ENCODE assay signal across 8 cellular contexts in genomic region chr9:93095205-93096130, GRCh38. TPM values are rescaled to one million over a fixed set of nuclear protein-coding genes. Genes with fewer than 3 reads are reported as not detected.
DNase-seq lines count a peak whose midpoint lies in the region; ATAC-seq and TF ChIP-seq lines count a peak whose summit lies in the region.

No MANE protein-coding gene starts in this region.

- peak overlapping the region; percentile 95 for H3K27ac Mint-ChIP-seq in activated T-cell treated with anti-CD3 and anti-CD28 coated beads, Interleukin-2, amount 50 U/mL, for 72 hours

- no peaks in the 10 kb centered on the region; the same call in 1 of the 2 replicates for H3K36me3 ChIP-seq in DND-41 (ENCODE audit: insufficient read depth, low read length)
- H3K36me3 ChIP-seq in KOPT-K1 (ENCODE audit: insufficient read depth, low read length) = no peaks in the 10 kb centered on the region
- peaks cover 4% of the 10 kb centered on the region; the same call in 1 of the 2 replicates for H3K36me3 ChIP-seq in Panc1 (ENCODE audit: control insufficient read depth, insufficient read depth, low read length)
- no peaks in the 10 kb centered on the region for H3K36me3 ChIP-seq in esophagus squamous epithelium

- 0 to 36% methylated on average over 1 to 7 of the region's 95 CpGs for WGBS in esophagus squamous epithelium, 2 donors

- peaks cover 5% of the 10 kb centered on the region in 2 donors for H3K9me3 Mint-ChIP-seq in activated T-cell treated with anti-CD3 and anti-CD28 coated beads, Interleukin-2, amount 50 U/mL, for 72 hours

- H3K27me3 ChIP-seq in DND-41 (ENCODE audit: insufficient read depth, low read length, poor library complexity) (no peaks in the 10 kb centered on the region), Panc1 (ENCODE audit: control insufficient read depth, insufficient read depth, low read length) (no peaks in the 10 kb centered on the region), esophagus squamous epithelium (no peaks in the 10 kb centered on the region)

- peak overlapping the region; percentile 69 for H3K4me2 ChIP-seq in DND-41 (ENCODE audit: insufficient read depth, low read length)

- H3K4me1 ChIP-seq in DND-41 (ENCODE audit: insufficient read depth, low read length) = peaks cover 33% of the 10 kb centered on the region
- peaks cover 26% of the 10 kb centered on the region for H3K4me1 ChIP-seq in Panc1 (ENCODE audit: control insufficient read depth, insufficient read depth, low read length)
- peaks cover 37 to 66% (median 42%) of the 10 kb centered on the region in 3 donors for H3K4me1 ChIP-seq in esophagus squamous epithelium

- peak overlapping the region; percentile 82 for H3K27ac ChIP-seq in DND-41 (ENCODE audit: low read length)
- H3K27ac ChIP-seq in KOPT-K1 (ENCODE audit: low read depth, low read length, poor library complexity, severe bottlenecking) = peak overlapping the region; percentile 99
- peak overlapping the region; percentile 90 for H3K27ac ChIP-seq in Panc1 (ENCODE audit: low read length)
- peak overlapping the region; percentile 93 to 99 (median 97) for H3K27ac ChIP-seq in esophagus squamous epithelium

- peaks cover 10 to 11% of the 10 kb centered on the region in 2 donors for H3K36me3 Mint-ChIP-seq in activated T-cell treated with anti-CD3 and anti-CD28 coated beads, Interleukin-2, amount 50 U/mL, for 72 hours (ENCODE audit: insufficient read depth in 2 of 2)

- TF ChIP-seq CTCF in DND-41 (IDR thresholded peaks at IDR 0.05; ENCODE audit: borderline replicate concordance, extremely low read depth, low read length, poor library complexity, severe bottlenecking) (no peak), Panc1 (IDR thresholded peaks at IDR 0.05) (no peak), esophagus squamous epithelium (IDR thresholded peaks at IDR 0.05) (no peak)

- peak overlapping the region; percentile 55; the same call in 1 of the 2 replicates for H2AFZ ChIP-seq in DND-41 (ENCODE audit: low read depth, low read length)

- peak overlapping the region; percentile 78 for H3K9ac ChIP-seq in DND-41 (ENCODE audit: low read depth, low read length)

- peak; percentile 100 for DNase-seq in DND-41
- peak; percentile 71 for DNase-seq in Panc1 (ENCODE audit: low read depth, low spot score)
- peak; percentile 100 for DNase-seq in activated T-cell treated with anti-CD3 and anti-CD28 coated beads, Interleukin-2, amount 50 U/mL, for 72 hours
- peak; percentile 97 for DNase-seq in esophagus squamous epithelium (lab: John Stamatoyannopoulos, UW)
- peak; percentile 99 for DNase-seq in myocyte (ENCODE audit: low read depth)
- DNase-seq in stimulated activated CD8-positive, alpha-beta memory T cell treated with anti-CD3 and anti-CD28 coated beads, Interleukin-7, amount 100 ng/mL, for 24 hours (ENCODE audit: low read depth) = peak; percentile 100

- peak overlapping the region; percentile 90 to 94 for H3K4me3 Mint-ChIP-seq in activated T-cell treated with anti-CD3 and anti-CD28 coated beads, Interleukin-2, amount 50 U/mL, for 72 hours

- ATAC-seq in DND-41 (ENCODE audit: insufficient read depth, low read depth) (peak; percentile 89), GM21825 (IDR thresholded peaks at IDR 0.05; ENCODE audit: unreplicated experiment) (peak; percentile 55), Panc1 (peak; percentile 87)
- ATAC-seq in activated T-cell treated with anti-CD3 and anti-CD28 coated beads, Interleukin-2, amount 50 U/mL, for 72 hours (replicated peaks in 1 of 2) = peak; percentile 72 to 73

- TF ChIP-seq POLR2A in esophagus squamous epithelium (IDR thresholded peaks at IDR 0.05) = peak in 2 of 4 donors; percentile 81 to 87

- intact Hi-C loops in Panc1 (cut with micrococcal nuclease; ENCODE audit: unreplicated experiment) (loop anchor here (10.0 kb wide), 1 partner anchor 91 kb away; no protein-coding TSS in a partner anchor), esophagus squamous epithelium (cut with DNase I) (no loop called here)

- H3K4me1 Mint-ChIP-seq in activated T-cell treated with anti-CD3 and anti-CD28 coated beads, Interleukin-2, amount 50 U/mL, for 72 hours (ENCODE audit: low read depth) = peaks cover 74% of the 10 kb centered on the region

- H3K27me3 Mint-ChIP-seq in activated T-cell treated with anti-CD3 and anti-CD28 coated beads, Interleukin-2, amount 50 U/mL, for 72 hours (ENCODE audit: low read depth) = no peaks in the 10 kb centered on the region

- no peaks in the 10 kb centered on the region for H4K20me1 ChIP-seq in DND-41 (ENCODE audit: insufficient read depth, low read length)

- CTCF ChIA-PET in Panc1 (lab: Charles Lee) = no interaction called here

- in situ Hi-C loops in Panc1 (cut with HindIII; ENCODE audit: low pct_unique_long_range_greater_than_20kb, low sequenced_read_pairs) = no loop called here

- H3K79me2 ChIP-seq in DND-41 (ENCODE audit: insufficient read depth, low read length) = peaks cover 18% of the 10 kb centered on the region

- H3K4me3 ChIP-seq in DND-41 (ENCODE audit: low read depth in 1 of 2, low read length in 2 of 2) (peak overlapping the region; percentile 12 to 83; a peak in 3 of 4 replicates), Panc1 (ENCODE audit: low read depth in 2 of 2, low read length in 2 of 2) (peak overlapping the region; percentile 51 to 57), esophagus squamous epithelium (peak overlapping the region; percentile 59 to 99 (median 92))

- POLR2A ChIA-PET in Panc1 (lab: Charles Lee) = interaction anchor here (1.0 kb wide), 1 partner anchor 360 kb away, joined by 16 read pairs; no protein-coding TSS in a partner anchor

- BruUV-seq in Panc1 (replicated peaks; lab: Mats Ljungman, UMichigan) = no TSS peak

- H3K9me3 ChIP-seq in DND-41 (ENCODE audit: insufficient read depth, low read length, severe bottlenecking) (no peaks in the 10 kb centered on the region), KOPT-K1 (ENCODE audit: insufficient read depth, low read length, poor library complexity, severe bottlenecking) (no peaks in the 10 kb centered on the region), Panc1 (ENCODE audit: control insufficient read depth, insufficient read depth, low read depth, low read length) (no peaks in the 10 kb centered on the region; the same call in 1 of the 2 replicates), esophagus squamous epithelium (peaks cover 0 to 13% (median 10%) of the 10 kb centered on the region in 3 donors)

RNA-seq across cellular contexts. Expression of gene CARD19, which starts 0.5 kb away (rescaled TPM):
- total RNA-seq in Panc1 (2021; ENCODE audit: unreplicated experiment) = 63.4 TPM
- 72.2 TPM for polyA plus RNA-seq in Panc1 (2012; ENCODE audit: insufficient read length)
- 10 to 100 TPM; 65.7 to 70.0 TPM for total RNA-seq in activated T-cell treated with anti-CD3 and anti-CD28 coated beads, Interleukin-2, amount 50 U/mL, for 72 hours
- 10 to 100 TPM; 16.2 to 37.8 (median 29.0) TPM for total RNA-seq in esophagus squamous epithelium
- total RNA-seq in myocyte = 61.2 and 143 TPM in 2 replicates
- polyA plus RNA-seq in myocyte (2012) = 45.0 TPM

RNA-seq across cellular contexts. Expression of gene SUSD3, which starts 37.0 kb away (rescaled TPM):
- total RNA-seq in Panc1 (2021; ENCODE audit: unreplicated experiment) (5.0 TPM), esophagus squamous epithelium (1 to 10 TPM in 3 of 4 donors, under 1 TPM in 1; 0.22 to 5.8 (median 2.7) TPM), myocyte (not detected in 2 replicates)
- polyA plus RNA-seq in Panc1 (2012; ENCODE audit: insufficient read length) = 12.7 TPM
- total RNA-seq in activated T-cell treated with anti-CD3 and anti-CD28 coated beads, Interleukin-2, amount 50 U/mL, for 72 hours = 10 to 100 TPM; 53.1 to 56.8 TPM
- polyA plus RNA-seq in myocyte (2012) = not detected

RNA-seq across cellular contexts. Expression of gene NINJ1, which starts 38.6 kb away (rescaled TPM):
- total RNA-seq in Panc1 (2021; ENCODE audit: unreplicated experiment) = 26.7 TPM
- polyA plus RNA-seq in Panc1 (2012; ENCODE audit: insufficient read length) = 57.4 TPM
- total RNA-seq in activated T-cell treated with anti-CD3 and anti-CD28 coated beads, Interleukin-2, amount 50 U/mL, for 72 hours = 100 to 1,000 TPM; 121 to 124 TPM
- 10 to 100 TPM; 12.6 to 61.3 (median 31.4) TPM for total RNA-seq in esophagus squamous epithelium
- 33.6 and 78.3 TPM in 2 replicates for total RNA-seq in myocyte
- 27.3 TPM for polyA plus RNA-seq in myocyte (2012)

Comparison
In these comparisons a context has a peak if more than half of its experiments do, and no peak if none do; other contexts are left out.
1. Peak in every context shown above with its lines: DNase-seq, ATAC-seq, H3K4me3 ChIP-seq and H3K27ac ChIP-seq.